In the genomic region with DNA sequence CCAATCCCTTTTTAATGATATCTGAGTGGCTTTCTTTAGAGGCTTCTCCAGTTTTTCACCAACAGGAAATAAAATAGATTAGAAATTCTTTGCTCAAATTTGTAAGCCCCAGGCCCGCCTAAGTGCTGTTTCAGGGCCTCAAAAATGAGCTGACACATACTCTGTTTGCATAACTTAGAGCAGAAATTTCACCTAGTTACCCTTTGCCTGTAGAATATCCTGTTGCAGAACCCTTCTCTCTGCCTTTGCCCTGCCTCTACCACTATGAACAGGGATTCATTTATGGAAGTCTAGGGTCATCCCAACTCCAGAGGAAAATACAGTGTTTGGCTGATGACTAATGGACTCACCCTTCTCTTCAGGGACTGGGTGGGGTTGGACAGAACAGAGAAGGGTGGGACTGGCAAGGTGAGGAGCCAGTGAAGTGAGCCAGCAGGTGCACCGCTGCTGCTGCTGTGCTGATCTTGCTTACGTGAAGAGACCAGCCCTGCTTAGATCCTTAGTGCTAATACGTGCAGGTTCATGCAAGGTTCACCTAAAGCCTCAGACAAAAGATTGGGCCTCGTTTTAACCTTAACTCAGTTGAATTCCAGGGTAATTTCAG, we compare ENCODE assay signal across 12 cellular contexts. TPM values are rescaled to one million over a fixed set of nuclear protein-coding genes. Genes with fewer than 3 reads are reported as not detected.
DNase-seq lines count a peak whose midpoint lies in the region; TF ChIP-seq lines count a peak whose summit lies in the region.
"Had no signal": no experiment of that assay in that cellular context is flagged by ENCODE, and none has a peak within 500 bp of the region (broad histone marks: within the 10 kb centered on the region; RNA-seq: fewer than 3 reads in every experiment).

No MANE protein-coding gene starts in this region.

- in situ Hi-C loops in GM13977 (cut with MboI; ENCODE audit: low pct_unique_long_range_greater_than_20kb, low sequenced_read_pairs, unreplicated experiment), result no loop called here

- peak overlapping the region; percentile 58 for H3K27ac ChIP-seq in epithelial cell of prostate

- no peak for TF ChIP-seq CTCF in GM13977 (IDR thresholded peaks at IDR 0.05; ENCODE audit: extremely low read depth, insufficient read depth, missing control alignments)

- DNase-seq in NCI-H345 (lab: John Stamatoyannopoulos, UW), result peak; percentile 37
- DNase-seq in NCI-H345 treated with DMSO at 0.1 percent for 48 hours (lab: John Stamatoyannopoulos, UW; ENCODE audit: unreplicated experiment), result no peak
- DNase-seq in NCI-H526 treated with DMSO at 0.1 percent for 48 hours (lab: John Stamatoyannopoulos, UW), result peak; percentile 21
- peak; percentile 64 for DNase-seq in epithelial cell of prostate (ENCODE audit: low read depth, low spot score)
- peak; percentile 7 for DNase-seq in renal cortical epithelial cell (ENCODE audit: low read depth)
- DNase-seq in stimulated activated CD4-positive, alpha-beta T cell treated with anti-CD3 and anti-CD28 coated beads, Interleukin-2, amount 100 ng/mL, for 24 hours, result no peak
- DNase-seq in GM13977 (ENCODE audit: low spot score), result no peak
- no peak for DNase-seq in GM03348 (ENCODE audit: low spot score)
- DNase-seq: heart right ventricle, KBM-7, NCI-H2171 treated with DMSO at 0.1 percent for 48 hours, retina had no signal

RNA-seq across cellular contexts. Expression of gene OSTF1, which starts 22.8 kb away (rescaled TPM):
- 37.2 and 81.6 TPM in 2 replicates for total RNA-seq in renal cortical epithelial cell

RNA-seq across cellular contexts. Expression of gene NMRK1, which starts 23.2 kb away (rescaled TPM):
- 14.6 and 24.8 TPM in 2 replicates for total RNA-seq in renal cortical epithelial cell

Comparison
In these comparisons a context has a peak if more than half of its experiments do, and no peak if none do; other contexts are left out.
1. DNase-seq: peak in NCI-H345 (single experiment), NCI-H526 treated with DMSO at 0.1 percent for 48 hours (single experiment), epithelial cell of prostate (single experiment) and renal cortical epithelial cell (single experiment); none in NCI-H345 treated with DMSO at 0.1 percent for 48 hours (single experiment), stimulated activated CD4-positive, alpha-beta T cell treated with anti-CD3 and anti-CD28 coated beads, Interleukin-2, amount 100 ng/mL, for 24 hours (0 of 2), GM13977 (single experiment) and GM03348 (single experiment).